In genomic region chr12:29427964-29428363, GRCh38 we compare ENCODE assay signal across 1 cellular context.
TF ChIP-seq lines count a peak whose summit lies in the region.

No MANE protein-coding gene starts in this region.

TF ChIP-seq in GM23338, 12 proteins besides CTCF, POLR2A, EP300 and RAD21 (continued from another document):
- no peak for TF ChIP-seq REST (IDR thresholded peaks at IDR 0.05; ENCODE audit: unreplicated experiment)
